1 cellular context compared by ENCODE assay signal in genomic region chr16:85605912-85606841, GRCh38.
TF ChIP-seq lines count a peak whose summit lies in the region.

No MANE protein-coding gene starts in this region.

TF ChIP-seq in neural cell, 6 proteins besides CTCF, POLR2A, EP300 and RAD21:
- TF ChIP-seq REST (IDR thresholded peaks at IDR 0.05; ENCODE audit: borderline replicate concordance), result no peak
- TF ChIP-seq MXI1 (conservative IDR thresholded peaks at IDR 0.05; ENCODE audit: poor library complexity, severe bottlenecking), result no peak
- no peak for TF ChIP-seq EZH2 (IDR thresholded peaks at IDR 0.05; ENCODE audit: borderline replicate concordance, insufficient read depth, low read length, poor library complexity, severe bottlenecking)
- no peak for TF ChIP-seq TAF1 (IDR thresholded peaks at IDR 0.05; ENCODE audit: low read depth)
- TF ChIP-seq POLR2AphosphoS5 (IDR thresholded peaks at IDR 0.05), result no peak
- no peak for TF ChIP-seq SMC3 (conservative IDR thresholded peaks at IDR 0.05; ENCODE audit: poor library complexity)
